In genomic region chr7:41275255-41275654, GRCh38 we compare ENCODE assay signal across 27 cellular contexts.
"Had no signal": no experiment of that assay in that cellular context is flagged by ENCODE, and none has a peak within 500 bp of the region (broad histone marks: within the 10 kb centered on the region; RNA-seq: fewer than 3 reads in every experiment).

No MANE protein-coding gene starts in this region.

- H3K9me3 Mint-ChIP-seq: nephron, neural crest cell had no signal

- H3K4me3 ChIP-seq: left lung, lower lobe of right lung, ovary, skin epidermis, stomach, testis, thyroid gland, transverse colon, upper lobe of left lung, vagina had no signal

- H3K27ac Mint-ChIP-seq: naive thymus-derived CD8-positive, alpha-beta T cell; nephron; progenitor cell of endocrine pancreas; stimulated activated naive B cell treated with anti-CD40 and anti-IgM and Interleukin-4, amounts not matched to agents 10 μg/mL and 1 μg/mL and 100 μg/mL, for 72 hours had no signal

- H3K4me1 Mint-ChIP-seq: naive thymus-derived CD8-positive, alpha-beta T cell; neural crest cell; stimulated activated naive B cell treated with anti-CD40 and anti-IgM and Interleukin-4, amounts not matched to agents 10 μg/mL and 1 μg/mL and 100 μg/mL, for 72 hours had no signal

- H3K36me3 Mint-ChIP-seq: naive thymus-derived CD8-positive, alpha-beta T cell; stimulated activated naive B cell treated with anti-CD40 and anti-IgM and Interleukin-4, amounts not matched to agents 10 μg/mL and 1 μg/mL and 100 μg/mL, for 72 hours had no signal

- H3K4me3 Mint-ChIP-seq: naive thymus-derived CD8-positive, alpha-beta T cell; nephron; neural crest cell; stimulated activated naive B cell treated with anti-CD40 and anti-IgM and Interleukin-4, amounts not matched to agents 10 μg/mL and 1 μg/mL and 100 μg/mL, for 72 hours had no signal

- H3K36me3 ChIP-seq: left lung, lower lobe of right lung, ovary, stomach, thyroid gland, transverse colon, upper lobe of left lung, vagina had no signal

- H3K27ac ChIP-seq: left lung, lower lobe of right lung, ovary, skin epidermis, stomach, testis, thyroid gland, transverse colon, upper lobe of left lung, vagina had no signal

- ATAC-seq: left colon; left lung; lower lobe of right lung; naive thymus-derived CD8-positive, alpha-beta T cell; right cardiac atrium; sciatic nerve; stimulated activated naive B cell treated with anti-CD40 and anti-IgM and Interleukin-4, amounts not matched to agents 10 μg/mL and 1 μg/mL and 100 μg/mL, for 72 hours; stimulated activated naive CD8-positive, alpha-beta T cell treated with anti-CD3 and anti-CD28 coated beads, Interleukin-15, Interleukin-2, amounts not matched to agents 100 U/mL and 50 U/mL, for 24 hours had no signal

- H3K27me3 Mint-ChIP-seq: naive thymus-derived CD8-positive, alpha-beta T cell; progenitor cell of endocrine pancreas; stimulated activated naive B cell treated with anti-CD40 and anti-IgM and Interleukin-4, amounts not matched to agents 10 μg/mL and 1 μg/mL and 100 μg/mL, for 72 hours had no signal

- H3K27me3 ChIP-seq: left lung, ovary, stomach, testis, thyroid gland, transverse colon, upper lobe of left lung, vagina had no signal

- H3K4me1 ChIP-seq: left lung, lower lobe of right lung, stomach, testis, thyroid gland, transverse colon, upper lobe of left lung, vagina had no signal

- FAIRE-seq: keratinocyte had no signal

- H3K9me3 ChIP-seq: left lung, lower lobe of right lung, stomach, testis, thyroid gland, transverse colon, upper lobe of left lung, vagina had no signal

- DNase-seq: kidney glomerular epithelial cell; left colon; lower lobe of right lung; mammary epithelial cell; mesenchymal stem cell; naive thymus-derived CD8-positive, alpha-beta T cell; ovary; right cardiac atrium; stimulated activated CD4-positive, alpha-beta T cell treated with anti-CD3 and anti-CD28 coated beads, Interleukin-12 subunit alpha, Interleukin-12 subunit beta, amount 100 ng/mL, for 4 hours; stimulated activated CD4-positive, alpha-beta T cell treated with anti-CD3 and anti-CD28 coated beads, Interleukin-15, amount 100 ng/mL, for 24 hours; stimulated activated CD4-positive, alpha-beta T cell treated with anti-CD3 and anti-CD28 coated beads, Interleukin-2, amount 100 ng/mL, for 24 hours; stimulated activated CD4-positive, alpha-beta T cell treated with anti-CD3 and anti-CD28 coated beads, Interleukin-4, amount 100 ng/mL, for 1 hour; stimulated activated naive B cell treated with anti-CD40 and anti-IgM and Interleukin-4, amounts not matched to agents 10 μg/mL and 1 μg/mL and 100 μg/mL, for 72 hours; stimulated activated naive CD8-positive, alpha-beta T cell treated with anti-CD3 and anti-CD28 coated beads, Interleukin-15, Interleukin-2, amounts not matched to agents 100 U/mL and 50 U/mL, for 24 hours; stomach; testis; thyroid gland; transverse colon had no signal
